Comparison of ENCODE assay signal across 8 cellular contexts in genomic region chr3:13420051-13420816, GRCh38. TPM values are rescaled to one million over a fixed set of nuclear protein-coding genes. Genes with fewer than 3 reads are reported as not detected.
DNase-seq lines count a peak whose midpoint lies in the region; ATAC-seq and TF ChIP-seq lines count a peak whose summit lies in the region.

Gene NUP210, minus strand, starts transcription at chr3:13420322. Its CDS starts 96 bp downstream, at chr3:13420226.

- peaks cover 32% of the 10 kb centered on the region for H3K36me3 Mint-ChIP-seq in T-helper 2 cell treated with Interferon-gamma antibody and Interleukin-4, amounts not matched to agents 5 μg/mL and 100 μg/mL, for 36 hours (ENCODE audit: low read depth)
- H3K36me3 Mint-ChIP-seq in central memory CD8-positive, alpha-beta T cell (ENCODE audit: insufficient read depth): peaks cover 16% of the 10 kb centered on the region
- H3K36me3 Mint-ChIP-seq in mesothelial cell of epicardium: no peaks in the 10 kb centered on the region

- peaks cover 13% of the 10 kb centered on the region; the same call in 1 of the 2 replicates for H4K20me1 ChIP-seq in KMS-11 (ENCODE audit: insufficient read depth)

- peak within 1 kb of the TSS; percentile 97 for H3K27ac ChIP-seq in KMS-11

- H2AFZ ChIP-seq in KMS-11 (ENCODE audit: low read depth): peak within 1 kb of the TSS; percentile 60

- TF ChIP-seq CTCF in GM10266 (IDR thresholded peaks at IDR 0.05; ENCODE audit: control insufficient read depth, insufficient read depth, low read depth, missing control alignments) (no peak), KMS-11 (conservative IDR thresholded peaks at IDR 0.05; ENCODE audit: low read depth, low read length) (no peak), mesothelial cell of epicardium (IDR thresholded peaks at IDR 0.05; ENCODE audit: unreplicated experiment) (no peak)

- ATAC-seq in GM21619 (IDR thresholded peaks at IDR 0.05; ENCODE audit: unreplicated experiment): peak; percentile 54
- ATAC-seq in central memory CD8-positive, alpha-beta T cell (replicated peaks; ENCODE audit: extremely low read depth, poor library complexity, severe bottlenecking): peak; percentile 10

- peak within 1 kb of the TSS; percentile 93 for H3K9ac ChIP-seq in KMS-11

- peak within 1 kb of the TSS; percentile 99 for H3K27ac Mint-ChIP-seq in T-helper 2 cell treated with Interferon-gamma antibody and Interleukin-4, amounts not matched to agents 5 μg/mL and 100 μg/mL, for 36 hours
- peak within 1 kb of the TSS; percentile 98 for H3K27ac Mint-ChIP-seq in central memory CD8-positive, alpha-beta T cell (ENCODE audit: low read depth)
- peak within 1 kb of the TSS; percentile 30 for H3K27ac Mint-ChIP-seq in mesothelial cell of epicardium

- no peaks in the 10 kb centered on the region for H3K9me3 Mint-ChIP-seq in T-helper 2 cell treated with Interferon-gamma antibody and Interleukin-4, amounts not matched to agents 5 μg/mL and 100 μg/mL, for 36 hours
- no peaks in the 10 kb centered on the region for H3K9me3 Mint-ChIP-seq in central memory CD8-positive, alpha-beta T cell
- H3K9me3 Mint-ChIP-seq in mesothelial cell of epicardium: no peaks in the 10 kb centered on the region

- H3K4me1 ChIP-seq in KMS-11 (ENCODE audit: low read depth, poor library complexity, severe bottlenecking): peaks cover 46% of the 10 kb centered on the region

- H3K27me3 ChIP-seq in KMS-11 (ENCODE audit: insufficient read depth, low read depth): no peaks in the 10 kb centered on the region

- H3K4me2 ChIP-seq in KMS-11: peak within 1 kb of the TSS; percentile 84

- no peaks in the 10 kb centered on the region for H3K36me3 ChIP-seq in KMS-11 (ENCODE audit: insufficient read depth)

- H3K4me3 ChIP-seq in KMS-11 (IDR thresholded peaks at IDR 0.05; ENCODE audit: insufficient read depth, low read depth, low read length): peak within 1 kb of the TSS; percentile 65

- H3K27me3 Mint-ChIP-seq in T-helper 2 cell treated with Interferon-gamma antibody and Interleukin-4, amounts not matched to agents 5 μg/mL and 100 μg/mL, for 36 hours (ENCODE audit: low read depth): no peaks in the 10 kb centered on the region
- H3K27me3 Mint-ChIP-seq in central memory CD8-positive, alpha-beta T cell: no peaks in the 10 kb centered on the region
- peaks cover 33% of the 10 kb centered on the region for H3K27me3 Mint-ChIP-seq in mesothelial cell of epicardium (ENCODE audit: low read depth)

- peaks cover 44% of the 10 kb centered on the region for H3K79me2 ChIP-seq in KMS-11 (ENCODE audit: insufficient read depth, low read depth)

- DNase-seq in GM10266 (ENCODE audit: extremely low spot score) (peak; percentile 91), mesothelial cell of epicardium (ENCODE audit: low spot score in 2 of 2, unreplicated experiment in 2 of 2) (no peak), NCI-H128 (lab: John Stamatoyannopoulos, UW; ENCODE audit: unreplicated experiment) (no peak)
- peak; percentile 72 for DNase-seq in T-helper 2 cell treated with Interferon-gamma antibody and Interleukin-4, amounts not matched to agents 5 μg/mL and 100 μg/mL, for 36 hours (ENCODE audit: low spot score)
- no peak for DNase-seq in central memory CD8-positive, alpha-beta T cell (ENCODE audit: low spot score in 2 of 2)
- DNase-seq in stimulated activated naive CD4-positive, alpha-beta T cell (lab: John Stamatoyannopoulos, UW): peak in 5 of 6 experiments; percentile 34 to 61 (median 49)

- peak within 1 kb of the TSS; percentile 91 for H3K4me3 Mint-ChIP-seq in T-helper 2 cell treated with Interferon-gamma antibody and Interleukin-4, amounts not matched to agents 5 μg/mL and 100 μg/mL, for 36 hours
- H3K4me3 Mint-ChIP-seq in central memory CD8-positive, alpha-beta T cell: peak within 1 kb of the TSS; percentile 94
- peak within 1 kb of the TSS; percentile 69 for H3K4me3 Mint-ChIP-seq in mesothelial cell of epicardium

- H3K4me1 Mint-ChIP-seq in T-helper 2 cell treated with Interferon-gamma antibody and Interleukin-4, amounts not matched to agents 5 μg/mL and 100 μg/mL, for 36 hours (ENCODE audit: low read depth): peaks cover 61% of the 10 kb centered on the region
- H3K4me1 Mint-ChIP-seq in central memory CD8-positive, alpha-beta T cell: peaks cover 60% of the 10 kb centered on the region
- H3K4me1 Mint-ChIP-seq in mesothelial cell of epicardium: peaks cover 13% of the 10 kb centered on the region

RNA-seq across cellular contexts. Expression of gene NUP210, which starts in this region (rescaled TPM):
- 25.9 to 27.9 TPM (median 26.7 TPM) in 3 replicates for total RNA-seq in mesothelial cell of epicardium

Comparison
In these comparisons a context has a peak if more than half of its experiments do, and no peak if none do; other contexts are left out.
1. DNase-seq: peak in GM10266 (single experiment), T-helper 2 cell treated with Interferon-gamma antibody and Interleukin-4, amounts not matched to agents 5 μg/mL and 100 μg/mL, for 36 hours (single experiment) and stimulated activated naive CD4-positive, alpha-beta T cell (5 of 6); none in central memory CD8-positive, alpha-beta T cell (0 of 2), mesothelial cell of epicardium (0 of 2) and NCI-H128 (single experiment).
2. H3K27ac Mint-ChIP-seq: peak in every context shown above with its lines; median percentile 99 in T-helper 2 cell treated with Interferon-gamma antibody and Interleukin-4, amounts not matched to agents 5 μg/mL and 100 μg/mL, for 36 hours; 98 in central memory CD8-positive, alpha-beta T cell; 30 in mesothelial cell of epicardium.
3. Peak in every context shown above with its lines, with median percentiles within 50 percentile points of each other: H3K4me3 Mint-ChIP-seq.